Comparison of ENCODE assay signal across 9 cellular contexts in the genomic region with DNA sequence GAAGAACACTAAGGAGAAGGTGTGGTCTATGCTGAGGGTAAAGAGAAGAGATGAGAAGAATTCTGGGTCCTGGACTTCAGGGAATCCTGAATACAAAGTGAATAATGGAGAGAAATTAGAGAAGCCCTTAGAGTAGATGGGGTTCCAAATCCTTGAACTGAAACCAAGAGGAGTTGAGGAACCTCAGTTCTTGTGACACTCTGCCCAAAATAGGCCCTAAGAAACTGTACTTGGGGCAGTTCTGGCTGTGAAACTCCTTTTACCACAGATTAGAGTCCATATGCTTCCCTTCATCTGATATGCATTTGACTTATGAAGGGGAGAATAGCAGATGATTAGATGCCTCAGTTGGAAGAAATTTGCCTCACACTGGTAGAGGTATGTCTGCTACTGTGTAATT. TPM values are rescaled to one million over a fixed set of nuclear protein-coding genes. Genes with fewer than 3 reads are reported as not detected.
A peak's percentile ranks its signal among the peaks of the same experiment; 100 is the strongest.
DNase-seq lines count a peak whose midpoint lies in the region; ATAC-seq and TF ChIP-seq lines count a peak whose summit lies in the region.
"Had no signal": no experiment of that assay in that cellular context is flagged by ENCODE, and none has a peak within 500 bp of the region (broad histone marks: within the 10 kb centered on the region; RNA-seq: fewer than 3 reads in every experiment).

No MANE protein-coding gene starts in this region.

- H3K36me3 Mint-ChIP-seq in activated CD4-positive, alpha-beta T cell treated with anti-CD3 and anti-CD28 coated beads, Interleukin-2, amount 10 ng/mL, durations not matched to agents 24 days and 14 days (ENCODE audit: low read depth), result no peaks in the 10 kb centered on the region
- H3K36me3 Mint-ChIP-seq in activated naive CD8-positive, alpha-beta T cell, result no peaks in the 10 kb centered on the region
- no peaks in the 10 kb centered on the region for H3K36me3 Mint-ChIP-seq in endodermal cell (ENCODE audit: low read depth)

- peak overlapping the region; percentile 20 for H3K27ac Mint-ChIP-seq in activated CD4-positive, alpha-beta T cell treated with anti-CD3 and anti-CD28 coated beads, Interleukin-2, amount 10 ng/mL, durations not matched to agents 24 days and 14 days
- H3K27ac Mint-ChIP-seq in activated naive CD8-positive, alpha-beta T cell, result peak overlapping the region; percentile 88
- H3K27ac Mint-ChIP-seq in endodermal cell, result no peak overlapping the region

- H3K9ac ChIP-seq in subcutaneous abdominal adipose tissue (ENCODE audit: low read length in 5 of 5) (no peak overlapping the region), endodermal cell (ENCODE audit: extremely low read depth, low read length, poor library complexity, severe bottlenecking) (no peak overlapping the region)

- no peak for TF ChIP-seq EP300 in upper lobe of left lung (IDR thresholded peaks at IDR 0.05)

- DNase-seq in activated CD4-positive, alpha-beta T cell treated with anti-CD3 and anti-CD28 coated beads, Interleukin-2, amount 10 ng/mL, durations not matched to agents 24 days and 14 days, result no peak
- DNase-seq in activated CD4-positive, alpha-beta T cell treated with anti-CD3 and anti-CD28 coated beads, Interleukin-2, amount 50 U/mL, for 4 hours, result no peak
- DNase-seq in upper lobe of left lung (no peak), endodermal cell (no peak), cardiac septum (ENCODE audit: low spot score) (no peak)
- DNase-seq: pancreas had no signal

- TF ChIP-seq POLR2A in upper lobe of left lung (IDR thresholded peaks at IDR 0.05), result no peak

- intact Hi-C loops in activated CD4-positive, alpha-beta T cell treated with anti-CD3 and anti-CD28 coated beads, Interleukin-2, amount 10 ng/mL, durations not matched to agents 24 days and 14 days (cut with micrococcal nuclease), result loop anchor here (1.0 kb wide), 1 partner anchor 16 kb away; no protein-coding TSS in a partner anchor
- intact Hi-C loops in cardiac septum (cut with DNase I), result no loop called here

- no peak overlapping the region for H3K4me3 ChIP-seq in subcutaneous abdominal adipose tissue (ENCODE audit: low read depth in 1 of 5, low read length in 5 of 5)
- no peak overlapping the region for H3K4me3 ChIP-seq in upper lobe of left lung
- no peak overlapping the region for H3K4me3 ChIP-seq in endodermal cell (ENCODE audit: low read length)
- H3K4me3 ChIP-seq: pancreas had no signal

- no peaks in the 10 kb centered on the region for H3K27me3 ChIP-seq in subcutaneous abdominal adipose tissue (ENCODE audit: control insufficient read depth in 5 of 5, insufficient read depth in 4 of 5, low read length in 5 of 5)
- H3K27me3 ChIP-seq in upper lobe of left lung, result no peaks in the 10 kb centered on the region
- H3K27me3 ChIP-seq in endodermal cell (ENCODE audit: control insufficient read depth, insufficient read depth, low read length, poor library complexity, severe bottlenecking), result peaks cover 26% of the 10 kb centered on the region
- H3K27me3 ChIP-seq: pancreas had no signal

- H3K9me3 ChIP-seq in subcutaneous abdominal adipose tissue (ENCODE audit: control insufficient read depth in 5 of 5, low read length in 5 of 5) (no peaks in the 10 kb centered on the region), upper lobe of left lung (no peaks in the 10 kb centered on the region), endodermal cell (ENCODE audit: control insufficient read depth, low read length) (no peaks in the 10 kb centered on the region)
- H3K9me3 ChIP-seq: pancreas had no signal

- no peaks in the 10 kb centered on the region for H3K36me3 ChIP-seq in subcutaneous abdominal adipose tissue (ENCODE audit: control insufficient read depth in 5 of 5, insufficient read depth in 5 of 5, low read length in 5 of 5)
- no peaks in the 10 kb centered on the region for H3K36me3 ChIP-seq in upper lobe of left lung
- no peaks in the 10 kb centered on the region for H3K36me3 ChIP-seq in endodermal cell (ENCODE audit: control insufficient read depth, insufficient read depth, low read length)
- H3K36me3 ChIP-seq: pancreas had no signal

- no peaks in the 10 kb centered on the region for H3K27me3 Mint-ChIP-seq in activated CD4-positive, alpha-beta T cell treated with anti-CD3 and anti-CD28 coated beads, Interleukin-2, amount 10 ng/mL, durations not matched to agents 24 days and 14 days
- no peaks in the 10 kb centered on the region for H3K27me3 Mint-ChIP-seq in activated naive CD8-positive, alpha-beta T cell
- H3K27me3 Mint-ChIP-seq in endodermal cell (ENCODE audit: insufficient read depth), result peaks cover 6% of the 10 kb centered on the region

- peaks cover 42% of the 10 kb centered on the region for H3K4me1 Mint-ChIP-seq in activated CD4-positive, alpha-beta T cell treated with anti-CD3 and anti-CD28 coated beads, Interleukin-2, amount 10 ng/mL, durations not matched to agents 24 days and 14 days
- H3K4me1 Mint-ChIP-seq in activated naive CD8-positive, alpha-beta T cell (ENCODE audit: low read depth), result peaks cover 95% of the 10 kb centered on the region
- peaks cover 24% of the 10 kb centered on the region for H3K4me1 Mint-ChIP-seq in endodermal cell

- ATAC-seq in HG03025 (IDR thresholded peaks at IDR 0.05; ENCODE audit: low FRiP score, unreplicated experiment) (peak; percentile 56), upper lobe of left lung (ENCODE audit: low FRiP score in 2 of 2) (no peak)

- TF ChIP-seq CTCF in upper lobe of left lung (IDR thresholded peaks at IDR 0.05) (no peak), endodermal cell (conservative IDR thresholded peaks at IDR 0.05) (no peak)

- peak overlapping the region; percentile 80 for H3K27ac ChIP-seq in subcutaneous abdominal adipose tissue (ENCODE audit: low read depth, low read length)
- no peak overlapping the region for H3K27ac ChIP-seq in upper lobe of left lung
- H3K27ac ChIP-seq in endodermal cell (ENCODE audit: low read depth, low read length), result no peak overlapping the region

- H3K4me3 Mint-ChIP-seq in activated CD4-positive, alpha-beta T cell treated with anti-CD3 and anti-CD28 coated beads, Interleukin-2, amount 10 ng/mL, durations not matched to agents 24 days and 14 days, result no peak overlapping the region
- H3K4me3 Mint-ChIP-seq in activated naive CD8-positive, alpha-beta T cell, result no peak overlapping the region
- no peak overlapping the region for H3K4me3 Mint-ChIP-seq in endodermal cell

- no peaks in the 10 kb centered on the region for H3K9me3 Mint-ChIP-seq in activated CD4-positive, alpha-beta T cell treated with anti-CD3 and anti-CD28 coated beads, Interleukin-2, amount 10 ng/mL, durations not matched to agents 24 days and 14 days
- no peaks in the 10 kb centered on the region for H3K9me3 Mint-ChIP-seq in activated naive CD8-positive, alpha-beta T cell (ENCODE audit: low read depth)
- H3K9me3 Mint-ChIP-seq in endodermal cell, result no peaks in the 10 kb centered on the region

- H3K4me1 ChIP-seq in subcutaneous abdominal adipose tissue (ENCODE audit: control insufficient read depth in 5 of 5, insufficient read depth in 5 of 5, low read length in 5 of 5) (peaks cover 2 to 47% (median 31%) of the 10 kb centered on the region in 5 donors), upper lobe of left lung (peaks cover 27 to 41% (median 30%) of the 10 kb centered on the region in 4 donors), endodermal cell (ENCODE audit: control insufficient read depth, insufficient read depth, low read length) (peaks cover 2% of the 10 kb centered on the region)

RNA-seq across cellular contexts. Expression of gene TES, which starts 19.0 kb away (rescaled TPM):
- total RNA-seq in activated CD4-positive, alpha-beta T cell treated with anti-CD3 and anti-CD28 coated beads, Interleukin-2, amount 10 ng/mL, durations not matched to agents 24 days and 14 days, result 41.2 and 47.1 TPM in 2 replicates
- total RNA-seq in upper lobe of left lung (100 to 1,000 TPM in 2 of 6 donors, 10 to 100 TPM in 4; 58.0 to 159 (median 87.1) TPM), endodermal cell (10 to 100 TPM; 23.1 to 31.0 TPM), cardiac septum (15.8 TPM)
- 12.5 TPM for polyA plus RNA-seq in endodermal cell (2013, experiment 1 of 2)
- polyA plus RNA-seq in endodermal cell (2013, experiment 2 of 2), result 12.4 TPM
